13 cellular contexts compared by ENCODE assay signal in genomic region chr4:107853444-107854325, GRCh38. TPM values are rescaled to one million over a fixed set of nuclear protein-coding genes. Genes with fewer than 3 reads are reported as not detected.
DNase-seq lines count a peak whose midpoint lies in the region; ATAC-seq, FAIRE-seq and TF ChIP-seq lines count a peak whose summit lies in the region.
"Had no signal": no experiment of that assay in that cellular context is flagged by ENCODE, and none has a peak within 500 bp of the region (broad histone marks: within the 10 kb centered on the region; RNA-seq: fewer than 3 reads in every experiment).

No MANE protein-coding gene starts in this region.

- H3K27ac Mint-ChIP-seq in MCF 10A (ENCODE audit: low read depth, unreplicated experiment) (peak overlapping the region; percentile 88), osteocyte (ENCODE audit: unreplicated experiment) (no peak overlapping the region), glutamatergic neuron (ENCODE audit: unreplicated experiment) (no peak overlapping the region)
- H3K27ac Mint-ChIP-seq: T-helper 17 cell had no signal

- no peak overlapping the region for H3K9ac ChIP-seq in keratinocyte (ENCODE audit: control insufficient read depth, extremely low read depth, insufficient read depth, low read length)

- peaks cover 38% of the 10 kb centered on the region for H3K79me2 ChIP-seq in keratinocyte (ENCODE audit: control insufficient read depth, insufficient read depth, low read length)

- H3K9me3 Mint-ChIP-seq in MCF 10A (ENCODE audit: unreplicated experiment), result peaks cover 6% of the 10 kb centered on the region
- H3K9me3 Mint-ChIP-seq in osteocyte (ENCODE audit: unreplicated experiment), result peaks cover 4% of the 10 kb centered on the region
- no peaks in the 10 kb centered on the region for H3K9me3 Mint-ChIP-seq in glutamatergic neuron (ENCODE audit: unreplicated experiment)
- H3K9me3 Mint-ChIP-seq: activated T-cell treated with anti-CD3 and anti-CD28 coated beads, Interleukin-2, amount 50 U/mL, for 4 hours had no signal

- peaks cover 58% of the 10 kb centered on the region for H3K4me1 Mint-ChIP-seq in MCF 10A (ENCODE audit: insufficient read depth, unreplicated experiment)
- peaks cover 30% of the 10 kb centered on the region for H3K4me1 Mint-ChIP-seq in osteocyte (ENCODE audit: unreplicated experiment)
- no peaks in the 10 kb centered on the region for H3K4me1 Mint-ChIP-seq in glutamatergic neuron (ENCODE audit: low read depth, unreplicated experiment)

- CTCF ChIA-PET in MCF 10A (lab: Yijun Ruan, JAX), result interaction anchor here (0.6 to 1.5 kb wide), 7 partner anchors 9 to 90 kb away, joined by 3 to 5 read pairs (median 3); no protein-coding TSS in a partner anchor

- no peaks in the 10 kb centered on the region for H4K20me1 ChIP-seq in keratinocyte (ENCODE audit: control insufficient read depth, extremely low read depth, insufficient read depth, low read length)

- H3K27ac ChIP-seq in keratinocyte (ENCODE audit: control insufficient read depth, insufficient read depth, low read length), result peak overlapping the region; percentile 29
- H3K27ac ChIP-seq: testis had no signal

- peak; percentile 44 for FAIRE-seq in keratinocyte (lab: Jason Lieb, UNC)

- intact Hi-C loops in MCF 10A (cut with micrococcal nuclease), result no loop called here

- no peak for ATAC-seq in HG02588 (IDR thresholded peaks at IDR 0.05; ENCODE audit: unreplicated experiment)
- ATAC-seq: activated T-cell treated with anti-CD3 and anti-CD28 coated beads, Interleukin-2, amount 50 U/mL, for 4 hours; T-helper 17 cell had no signal

- H3K36me3 ChIP-seq in keratinocyte (ENCODE audit: control insufficient read depth in 2 of 2, extremely low read depth in 1 of 2, insufficient read depth in 2 of 2, low read length in 2 of 2), result no peaks in the 10 kb centered on the region
- no peaks in the 10 kb centered on the region for H3K36me3 ChIP-seq in BE2C

- H3K36me3 Mint-ChIP-seq in MCF 10A (ENCODE audit: insufficient read depth, unreplicated experiment), result peaks cover 19% of the 10 kb centered on the region
- H3K36me3 Mint-ChIP-seq in osteocyte (ENCODE audit: unreplicated experiment), result peaks cover 2% of the 10 kb centered on the region
- no peaks in the 10 kb centered on the region for H3K36me3 Mint-ChIP-seq in glutamatergic neuron (ENCODE audit: unreplicated experiment)

- DNase-seq in HS-27A (ENCODE audit: low read depth) (peak; percentile 82), MCF 10A (ENCODE audit: unreplicated experiment) (no peak), keratinocyte (ENCODE audit: low read depth, low spot score) (no peak), stromal cell of bone marrow (ENCODE audit: low read depth) (peak; percentile 45), osteocyte (ENCODE audit: extremely low spot score, unreplicated experiment) (no peak), glutamatergic neuron (no peak), BE2C (no peak)
- DNase-seq: activated T-cell treated with anti-CD3 and anti-CD28 coated beads, Interleukin-2, amount 50 U/mL, for 4 hours; GF-D8; stimulated activated CD4-positive, alpha-beta T cell treated with anti-CD3 and anti-CD28 coated beads, Interleukin-1b, Interleukin-23, amount 100 ng/mL, for 48 hours; T-helper 17 cell; testis had no signal

- POLR2A ChIA-PET in MCF 10A (lab: Yijun Ruan, JAX), result interaction anchor here (0.7 to 2.9 kb wide), 13 partner anchors 9 to 1524 kb away, joined by 3 to 34 read pairs (median 5); partner anchors contain the start of genes PAPSS1 and SGMS2

- no peaks in the 10 kb centered on the region for H3K27me3 Mint-ChIP-seq in MCF 10A (ENCODE audit: insufficient read depth, unreplicated experiment)
- H3K27me3 Mint-ChIP-seq in osteocyte (ENCODE audit: unreplicated experiment), result no peaks in the 10 kb centered on the region
- no peaks in the 10 kb centered on the region for H3K27me3 Mint-ChIP-seq in glutamatergic neuron (ENCODE audit: unreplicated experiment)

- H3K27me3 ChIP-seq in keratinocyte (ENCODE audit: control insufficient read depth, extremely low read depth, insufficient read depth, low read length), result no peaks in the 10 kb centered on the region
- H3K27me3 ChIP-seq in BE2C, result peaks cover 13% of the 10 kb centered on the region
- H3K27me3 ChIP-seq: testis had no signal

- BruUV-seq in MCF 10A (replicated peaks; lab: Mats Ljungman, UMichigan), result no TSS peak

- no peaks in the 10 kb centered on the region for H3K9me1 ChIP-seq in keratinocyte (ENCODE audit: control insufficient read depth, extremely low read depth, insufficient read depth, low read length)

- H3K9me3 ChIP-seq in keratinocyte (ENCODE audit: control insufficient read depth, low read depth, low read length) (no peaks in the 10 kb centered on the region), BE2C (no peaks in the 10 kb centered on the region)
- H3K9me3 ChIP-seq: testis had no signal

- dilution Hi-C loops in keratinocyte (cut with MboI; ENCODE audit: extremely low pct_ligation_motif_present, low sequenced_read_pairs), result no loop called here

- H2AFZ ChIP-seq in keratinocyte (ENCODE audit: control insufficient read depth, low read length), result no peak overlapping the region

- TF ChIP-seq CTCF in MCF 10A (IDR thresholded peaks at IDR 0.05; ENCODE audit: unreplicated experiment) (no peak), keratinocyte (optimal IDR thresholded peaks at IDR 0.05 in 1 of 3, IDR thresholded peaks at IDR 0.05 in 1 of 3, conservative IDR thresholded peaks at IDR 0.05 in 1 of 3; ENCODE audit: extremely low read depth in 1 of 3, insufficient read depth in 2 of 3, low read length in 3 of 3) (no peak), osteocyte (IDR thresholded peaks at IDR 0.05) (no peak), glutamatergic neuron (IDR thresholded peaks at IDR 0.05; ENCODE audit: partially characterized antibody, unreplicated experiment) (no peak), BE2C (IDR thresholded peaks at IDR 0.05; ENCODE audit: low read depth, low read length) (no peak)

- H3K4me3 Mint-ChIP-seq in MCF 10A (ENCODE audit: unreplicated experiment), result no peak overlapping the region
- H3K4me3 Mint-ChIP-seq in osteocyte (ENCODE audit: unreplicated experiment), result no peak overlapping the region
- H3K4me3 Mint-ChIP-seq in glutamatergic neuron (ENCODE audit: unreplicated experiment), result no peak overlapping the region
- H3K4me3 Mint-ChIP-seq: activated T-cell treated with anti-CD3 and anti-CD28 coated beads, Interleukin-2, amount 50 U/mL, for 4 hours; T-helper 17 cell had no signal

- H3K4me1 ChIP-seq in keratinocyte (ENCODE audit: control insufficient read depth, extremely low read depth, insufficient read depth, low read length) (peaks cover 32% of the 10 kb centered on the region), BE2C (no peaks in the 10 kb centered on the region)
- H3K4me1 ChIP-seq: testis had no signal

- H3K4me3 ChIP-seq in keratinocyte (ENCODE audit: control insufficient read depth in 2 of 3, extremely low read depth in 1 of 3, insufficient read depth in 2 of 3, low read depth in 1 of 3, low read length in 3 of 3), result no peak overlapping the region
- no peak overlapping the region for H3K4me3 ChIP-seq in BE2C (ENCODE audit: low read depth, low read length)
- H3K4me3 ChIP-seq: testis had no signal

- peak overlapping the region; percentile 11 for H3K4me2 ChIP-seq in keratinocyte (ENCODE audit: control insufficient read depth, extremely low read depth, insufficient read depth, low read depth, low read length)

RNA-seq across cellular contexts. Expression of gene SGMS2, which starts 29.0 kb away (rescaled TPM):
- total RNA-seq in MCF 10A (2022), result 77.8 and 85.3 TPM in 2 replicates
- polyA plus RNA-seq in keratinocyte, result 35.1 to 41.1 TPM (median 38.5 TPM) in 3 replicates
- 22.1 TPM for polyA plus RNA-seq in keratinocyte (2011; ENCODE audit: low read depth)
- polyA plus RNA-seq in keratinocyte (2011; cell fraction: cytosol; rRNA removed), result 21.6 and 36.0 TPM in 2 replicates
- polyA plus RNA-seq in keratinocyte (2011; cell fraction: nucleus; rRNA removed), result 42.2 and 45.2 TPM in 2 replicates
- 17.3 and 20.7 TPM in 2 replicates for polyA plus RNA-seq in keratinocyte (2012; ENCODE audit: low replicate concordance)
- polyA minus RNA-seq in keratinocyte, result 66.1 to 192 TPM (median 124 TPM) in 3 replicates
- polyA minus RNA-seq in keratinocyte (2011; cell fraction: cytosol; rRNA and poly(A)+ RNA removed), result 67.7 TPM
- 77.3 and 119 TPM in 2 replicates for polyA minus RNA-seq in keratinocyte (2011; cell fraction: nucleus; rRNA and poly(A)+ RNA removed)
- total RNA-seq in osteocyte, result 15.6 and 17.1 TPM in 2 replicates
- total RNA-seq in glutamatergic neuron (ENCODE audit: unreplicated experiment), result not detected
- not detected for polyA plus RNA-seq in BE2C (2012; ENCODE audit: insufficient read depth, insufficient read length, low read depth)

Comparison
In these comparisons a context has a peak if more than half of its experiments do, and no peak if none do; other contexts are left out.
1. DNase-seq: peak in HS-27A (single experiment) and stromal cell of bone marrow (single experiment); none in MCF 10A (single experiment), keratinocyte (single experiment), osteocyte (single experiment), glutamatergic neuron (single experiment) and BE2C (single experiment).
2. RNA of gene SGMS2, which starts 29.0 kb away (total RNA-seq): 77.8 to 85.3 TPM in MCF 10A and 15.6 to 17.1 TPM in osteocyte; not detected in glutamatergic neuron (single experiment); every median in the first group is over 10 times any median in the second.